In the genomic region with DNA sequence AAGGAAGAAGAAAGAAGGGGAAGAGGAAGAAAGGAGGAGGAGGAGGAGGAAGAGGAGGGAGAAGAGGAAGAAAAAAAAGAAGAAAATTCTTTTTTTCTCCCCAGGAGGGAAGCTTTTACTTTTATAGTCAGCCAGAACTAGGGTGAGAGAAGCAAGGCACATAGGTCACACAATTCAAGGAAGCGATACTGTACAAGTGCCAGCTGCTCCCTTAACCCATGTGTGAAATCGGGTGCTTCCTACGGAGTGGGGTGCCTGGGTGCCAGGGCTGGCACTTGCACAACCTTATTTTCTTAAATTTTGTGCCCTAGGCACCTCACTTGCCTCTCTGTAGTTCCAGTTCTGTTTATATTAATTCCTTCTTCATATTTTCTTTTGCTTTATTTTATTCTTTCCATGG, we compare ENCODE assay signal across 1 cellular context.
TF ChIP-seq lines count a peak whose summit lies in the region.

No MANE protein-coding gene starts in this region.

TF ChIP-seq in HepG2, 621 proteins besides CTCF, POLR2A, EP300 and RAD21 (continued from another document):
- TF ChIP-seq PAXIP1 (CRISPR knock-in tag; conservative IDR thresholded peaks at IDR 0.05), result no peak
- TF ChIP-seq HNRNPUL1 (IDR thresholded peaks at IDR 0.05; ENCODE audit: low read depth, low read length), result no peak
- TF ChIP-seq ZSCAN31 (CRISPR knock-in tag; IDR thresholded peaks at IDR 0.05; ENCODE audit: low read depth), result no peak
- no peak for TF ChIP-seq TBP (CRISPR knock-in tag; IDR thresholded peaks at IDR 0.05)
TF ChIP-seq in HepG2: peak in this region for 0.
